In the genomic region with DNA sequence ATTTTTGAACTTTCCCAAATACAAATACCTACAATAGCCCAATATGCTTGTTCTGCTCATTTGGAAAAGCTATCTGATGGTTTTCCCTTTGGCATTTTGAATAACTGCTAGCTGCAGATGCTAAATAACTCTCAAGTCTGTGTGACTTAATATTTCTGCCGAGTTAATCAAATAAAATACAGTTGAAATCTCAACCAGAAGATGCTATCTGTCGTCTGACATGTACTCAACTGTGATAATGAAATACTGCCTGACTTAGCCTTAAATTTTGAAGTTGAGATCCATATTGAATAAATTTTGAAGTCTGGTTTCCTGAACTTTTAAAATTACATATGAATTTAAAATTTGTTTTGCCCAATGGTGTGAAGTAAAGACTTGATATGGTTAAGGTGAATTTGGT, we compare ENCODE assay signal across 23 cellular contexts.
"Had no signal": no experiment of that assay in that cellular context is flagged by ENCODE, and none has a peak within 500 bp of the region (broad histone marks: within the 10 kb centered on the region; RNA-seq: fewer than 3 reads in every experiment).

No MANE protein-coding gene starts in this region.

- H3K9me3 Mint-ChIP-seq: immature natural killer cell, mesothelial cell of epicardium had no signal

- H3K79me2 ChIP-seq: hepatocyte had no signal

- H2AFZ ChIP-seq: hepatocyte had no signal

- H3K9me3 ChIP-seq: esophagus muscularis mucosa, gastroesophageal sphincter, heart left ventricle, left lung, lower lobe of right lung, mucosa of descending colon had no signal

- H3K27ac ChIP-seq: coronary artery, esophagus muscularis mucosa, foreskin keratinocyte, gastroesophageal sphincter, heart left ventricle, hepatocyte, left lung, lower lobe of right lung had no signal

- H3K36me3 ChIP-seq: esophagus muscularis mucosa, gastroesophageal sphincter, heart left ventricle, left lung, lower lobe of right lung had no signal

- FAIRE-seq: colon, endothelial cell of umbilical vein, frontal cortex had no signal

- H3K4me2 ChIP-seq: hepatocyte had no signal

- H3K4me3 Mint-ChIP-seq: immature natural killer cell, mesothelial cell of epicardium, naive B cell had no signal

- DNase-seq: dermis blood vessel endothelial cell; dorsolateral prefrontal cortex; effector CD4-positive, alpha-beta T cell; effector memory CD4-positive, alpha-beta T cell; foreskin keratinocyte; heart left ventricle; hypothalamus; immature natural killer cell; left cardiac atrium; left lung; left ventricle myocardium superior; lower lobe of right lung; mesenchymal stem cell; mucosa of descending colon; naive B cell had no signal

- H3K4me3 ChIP-seq: coronary artery, dorsolateral prefrontal cortex, esophagus muscularis mucosa, gastroesophageal sphincter, heart left ventricle, hepatocyte, left lung, lower lobe of right lung, mucosa of descending colon had no signal

- H3K27ac Mint-ChIP-seq: immature natural killer cell, mesothelial cell of epicardium, naive B cell had no signal

- H3K4me1 ChIP-seq: esophagus muscularis mucosa, foreskin keratinocyte, gastroesophageal sphincter, left lung had no signal

- ATAC-seq: foreskin keratinocyte, gastroesophageal sphincter, heart left ventricle, left cardiac atrium, left lung, left ventricle myocardium superior, lower lobe of right lung, mucosa of descending colon had no signal

- H3K27me3 ChIP-seq: dorsolateral prefrontal cortex, esophagus muscularis mucosa, foreskin keratinocyte, gastroesophageal sphincter, hepatocyte, left lung had no signal

- H3K4me1 Mint-ChIP-seq: immature natural killer cell, naive B cell had no signal

- H3K36me3 Mint-ChIP-seq: immature natural killer cell, mesothelial cell of epicardium, naive B cell had no signal
